ENCODE assay signal across 12 cellular contexts in the genomic region with DNA sequence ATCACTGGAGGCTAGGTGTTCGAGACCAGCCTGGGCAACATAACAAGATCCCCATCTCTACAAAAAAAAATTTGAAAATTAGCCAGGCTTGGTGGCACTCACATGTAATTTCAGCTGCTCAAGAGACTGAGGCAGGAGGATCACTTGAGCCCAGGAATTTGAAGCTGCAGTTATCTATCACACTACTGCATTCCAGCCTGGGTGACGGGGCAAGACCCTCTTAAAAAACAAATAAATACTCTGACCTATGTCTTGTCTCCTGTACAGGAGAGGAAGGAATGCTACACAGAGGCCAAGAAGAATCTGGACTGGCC. TPM values are rescaled to one million over a fixed set of nuclear protein-coding genes. Genes with fewer than 3 reads are reported as not detected.
DNase-seq lines count a peak whose midpoint lies in the region; ATAC-seq, FAIRE-seq and TF ChIP-seq lines count a peak whose summit lies in the region.
"Had no signal": no experiment of that assay in that cellular context is flagged by ENCODE, and none has a peak within 500 bp of the region (broad histone marks: within the 10 kb centered on the region; RNA-seq: fewer than 3 reads in every experiment).

No MANE protein-coding gene starts in this region.

- 74% methylated on average over 2 of the region's 2 CpGs for WGBS in A549 (ENCODE audit: missing lambda C conversion rate)

- peaks cover 9% of the 10 kb centered on the region for H3K27me3 Mint-ChIP-seq in HFFc6 (ENCODE audit: insufficient read depth)
- H3K27me3 Mint-ChIP-seq in neural crest cell (ENCODE audit: low read depth) = no peaks in the 10 kb centered on the region

- TF ChIP-seq RAD21 in A549 (conservative IDR thresholded peaks at IDR 0.05 in 1 of 2, IDR thresholded peaks at IDR 0.05 in 1 of 2) = no peak

- H3K4me1 Mint-ChIP-seq in HFFc6 (ENCODE audit: low read depth) (peaks cover 47% of the 10 kb centered on the region), neural crest cell (peaks cover 47% of the 10 kb centered on the region)

- FAIRE-seq in A549 (lab: Jason Lieb, UNC) (no peak), GM12891 (lab: Jason Lieb, UNC) (no peak)
- FAIRE-seq: colon had no signal

- H3K27ac Mint-ChIP-seq in HFFc6 = peak overlapping the region; percentile 74; the same call in 1 of the 2 replicates
- H3K27ac Mint-ChIP-seq in neural crest cell (ENCODE audit: unreplicated experiment) = no peak overlapping the region

- peak overlapping the region; percentile 84 for H3K27ac ChIP-seq in A549

- no peaks in the 10 kb centered on the region for H3K9me3 ChIP-seq in A549

- H3K4me3 Mint-ChIP-seq in HFFc6 = no peak overlapping the region
- H3K4me3 Mint-ChIP-seq in neural crest cell = peak overlapping the region; percentile 6

- ATAC-seq in A549 (no peak), HG03097 (IDR thresholded peaks at IDR 0.05; ENCODE audit: low FRiP score, unreplicated experiment) (no peak)

- peaks cover 77% of the 10 kb centered on the region for H3K4me1 ChIP-seq in A549

- peaks cover 18% of the 10 kb centered on the region; the same call in 1 of the 2 replicates for H3K36me3 Mint-ChIP-seq in HFFc6 (ENCODE audit: low read depth)
- peaks cover 6% of the 10 kb centered on the region for H3K36me3 Mint-ChIP-seq in neural crest cell (ENCODE audit: low read depth)

- TF ChIP-seq POLR2A in A549 (IDR thresholded peaks at IDR 0.05; ENCODE audit: low read length) (no peak), GM12891 (IDR thresholded peaks at IDR 0.05; ENCODE audit: low read depth, low read length) (no peak)

- H3K9me3 Mint-ChIP-seq in HFFc6 (no peaks in the 10 kb centered on the region), neural crest cell (no peaks in the 10 kb centered on the region)

- DNase-seq in A549 (ENCODE audit: low read depth in 1 of 2, low spot score in 1 of 2) = no peak
- DNase-seq in HFFc6 = no peak
- DNase-seq in choroid plexus epithelial cell (ENCODE audit: low read depth) = peak; percentile 18
- DNase-seq in neural crest cell (ENCODE audit: low read depth, low spot score) = no peak
- DNase-seq in GM12891 (ENCODE audit: insufficient read length, low spot score) = no peak
- DNase-seq in NCI-H2196 (lab: John Stamatoyannopoulos, UW; ENCODE audit: unreplicated experiment) = no peak
- DNase-seq in dedifferentiated amniotic fluid mesenchymal stem cell (ENCODE audit: extremely low spot score) = no peak
- DNase-seq: foreskin melanocyte, T-helper 2 cell had no signal

- TF ChIP-seq CTCF in A549 (IDR thresholded peaks at IDR 0.05) = no peak
- TF ChIP-seq CTCF in HFFc6 (IDR thresholded peaks at IDR 0.05) = no peak
- TF ChIP-seq CTCF in choroid plexus epithelial cell (conservative IDR thresholded peaks at IDR 0.05; ENCODE audit: low read depth, low read length) = no peak
- TF ChIP-seq CTCF in neural crest cell (conservative IDR thresholded peaks at IDR 0.05) = no peak

- peak overlapping the region; percentile 73 for H3K4me2 ChIP-seq in A549

- H3K4me3 ChIP-seq in A549 (no peak overlapping the region), choroid plexus epithelial cell (ENCODE audit: low read depth, low read length) (no peak overlapping the region)
- H3K4me3 ChIP-seq: lung had no signal

- no peak for TF ChIP-seq EP300 in A549 (IDR thresholded peaks at IDR 0.05)

- CTCF ChIA-PET in A549 (lab: Yijun Ruan, JAX) = interaction anchor here (0.7 to 16.4 kb wide), 12 partner anchors 13 to 75 kb away, joined by 3 to 489 read pairs (median 6); partner anchors contain the start of gene BCL2L1

- POLR2A ChIA-PET in A549 (lab: Yijun Ruan, JAX) = interaction anchor here (1.7 to 2.2 kb wide), 2 partner anchors 56 to 60 kb away, joined by 9 to 16 read pairs; partner anchors contain the start of gene BCL2L1

TF ChIP-seq in A549, 52 proteins besides CTCF, POLR2A, EP300 and RAD21:
- TF ChIP-seq RFX5 (IDR thresholded peaks at IDR 0.05) (no peak), HDAC2 (IDR thresholded peaks at IDR 0.05) (no peak)
- TF ChIP-seq, protein P1, sequence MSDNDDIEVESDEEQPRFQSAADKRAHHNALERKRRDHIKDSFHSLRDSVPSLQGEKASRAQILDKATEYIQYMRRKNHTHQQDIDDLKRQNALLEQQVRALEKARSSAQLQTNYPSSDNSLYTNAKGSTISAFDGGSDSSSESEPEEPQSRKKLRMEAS (IDR thresholded peaks at IDR 0.05) = no peak

TF ChIP-seq in GM12891, 5 proteins besides CTCF, POLR2A, EP300 and RAD21:
- TF ChIP-seq TAF1 (IDR thresholded peaks at IDR 0.05; ENCODE audit: low read depth, low read length) = no peak
- TF ChIP-seq POU2F2 (IDR thresholded peaks at IDR 0.05; ENCODE audit: low read depth, low read length) = no peak
- no peak for TF ChIP-seq PAX5 (IDR thresholded peaks at IDR 0.05; ENCODE audit: insufficient read depth, low read length, severe bottlenecking)
- TF ChIP-seq SPI1 (IDR thresholded peaks at IDR 0.05; ENCODE audit: low read depth, low read length) = no peak
- TF ChIP-seq POLR2AphosphoS5 (IDR thresholded peaks at IDR 0.05; ENCODE audit: low read depth, low read length) = no peak

RNA-seq across cellular contexts. Expression of gene COX4I2, which starts 25.8 kb away (rescaled TPM):
- polyA plus RNA-seq in A549 (2011; rRNA removed) (not detected in 2 replicates), A549 (2017; fragmentation: RNase III; extraction: RNeasy Plus Mini Kit Qiagen cat#74134 plus additional on column Dnase treatment) (not detected in 3 replicates)
- polyA plus RNA-seq in A549 (2012; cell fraction: cytosol; rRNA removed) = not detected in 2 replicates
- not detected in 2 replicates for polyA plus RNA-seq in A549 (2012; cell fraction: nucleus; rRNA removed)
- polyA minus RNA-seq in A549 (2011; rRNA and poly(A)+ RNA removed) = not detected in 2 replicates
- total RNA-seq in HFFc6 (2021; fragmentation: NEBNext Ultra II Directional; extraction: Animal tissue kit (Norgen Biotek cat#: 25700)) = not detected
- not detected in 2 replicates for total RNA-seq in neural crest cell
- not detected for polyA plus RNA-seq in GM12891 (2012; ENCODE audit: low read depth, missing spikeins)

RNA-seq across cellular contexts. Expression of gene ID1, which starts 58.4 kb away (rescaled TPM):
- 237 and 250 TPM in 2 replicates for polyA plus RNA-seq in A549 (2011; rRNA removed)
- polyA plus RNA-seq in A549 (2012; cell fraction: cytosol; rRNA removed) = 951 and 1,146 TPM in 2 replicates
- polyA plus RNA-seq in A549 (2012; cell fraction: nucleus; rRNA removed) = 1,622 and 2,122 TPM in 2 replicates
- 257 to 432 TPM (median 387 TPM) in 3 replicates for polyA plus RNA-seq in A549 (2017; fragmentation: RNase III; extraction: RNeasy Plus Mini Kit Qiagen cat#74134 plus additional on column Dnase treatment)
- polyA minus RNA-seq in A549 (2011; rRNA and poly(A)+ RNA removed) = 188 and 250 TPM in 2 replicates
- total RNA-seq in HFFc6 (2021; fragmentation: NEBNext Ultra II Directional; extraction: Animal tissue kit (Norgen Biotek cat#: 25700)) = 100 to 1,000 TPM; 397 to 487 (median 452) TPM
- total RNA-seq in neural crest cell = 4.3 and 5.8 TPM in 2 replicates
- 0.53 TPM for polyA plus RNA-seq in GM12891 (2012; ENCODE audit: low read depth, missing spikeins)

RNA-seq across cellular contexts. Expression of gene BCL2L1, which starts 59.2 kb away (rescaled TPM):
- polyA plus RNA-seq in A549 (2011; rRNA removed) (159 and 178 TPM in 2 replicates), A549 (2017; fragmentation: RNase III; extraction: RNeasy Plus Mini Kit Qiagen cat#74134 plus additional on column Dnase treatment) (143 to 157 TPM (median 154 TPM) in 3 replicates)
- polyA plus RNA-seq in A549 (2012; cell fraction: cytosol; rRNA removed) = 100 and 118 TPM in 2 replicates
- polyA plus RNA-seq in A549 (2012; cell fraction: nucleus; rRNA removed) = 93.5 and 108 TPM in 2 replicates
- 116 and 122 TPM in 2 replicates for polyA minus RNA-seq in A549 (2011; rRNA and poly(A)+ RNA removed)
- 100 to 1,000 TPM; 111 to 122 (median 117) TPM for total RNA-seq in HFFc6 (2021; fragmentation: NEBNext Ultra II Directional; extraction: Animal tissue kit (Norgen Biotek cat#: 25700))
- total RNA-seq in neural crest cell = 74.3 and 74.8 TPM in 2 replicates
- 40.2 TPM for polyA plus RNA-seq in GM12891 (2012; ENCODE audit: low read depth, missing spikeins)

Comparison
In these comparisons a context has a peak if more than half of its experiments do, and no peak if none do; other contexts are left out.
1. RNA of gene ID1, which starts 58.4 kb away (total RNA-seq): 397 to 487 TPM in HFFc6; 4.3 to 5.8 TPM in neural crest cell; every median in the first group is over 10 times any median in the second.